ENCODE assay signal across 1 cellular context in the genomic region with DNA sequence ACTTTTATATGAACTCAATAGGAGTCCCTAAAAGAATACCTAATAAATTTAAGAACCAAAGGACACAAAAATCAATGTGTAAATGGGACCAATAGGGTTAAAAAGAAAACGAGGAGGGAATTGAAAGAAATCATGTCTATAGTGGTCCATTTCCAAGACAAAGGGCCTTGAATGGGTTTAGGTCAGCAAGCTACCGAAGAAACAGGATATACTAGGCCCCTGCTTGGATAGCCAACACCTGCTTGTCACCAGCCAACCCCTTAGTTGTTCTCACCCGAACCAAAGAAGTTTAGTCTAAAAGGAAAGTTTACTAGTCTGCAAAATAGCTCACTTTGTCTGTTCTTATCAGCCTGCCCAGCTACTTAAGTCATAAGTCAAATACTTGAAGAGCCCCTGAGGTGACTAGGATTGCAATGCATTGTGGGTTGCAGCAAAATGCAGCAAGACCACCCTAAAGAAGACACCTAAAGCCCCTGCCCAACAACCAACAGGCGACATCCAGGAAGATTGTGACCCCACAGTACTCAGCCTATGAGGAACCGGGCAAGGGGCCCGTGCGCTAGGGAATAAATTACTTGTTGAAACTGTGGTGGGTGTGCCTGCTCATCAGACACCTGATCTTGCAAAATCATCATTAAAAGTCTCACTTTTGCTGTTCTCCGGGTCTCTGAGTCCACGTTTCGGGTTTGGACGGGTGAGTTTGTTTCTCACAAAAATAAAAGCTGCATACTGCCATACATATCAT.
TF ChIP-seq lines count a peak whose summit lies in the region.

No MANE protein-coding gene starts in this region.

TF ChIP-seq in H1, 55 proteins besides CTCF, POLR2A, EP300 and RAD21 (continued from another document):
- TF ChIP-seq YY1 (IDR thresholded peaks at IDR 0.05; ENCODE audit: low read depth, low read length) (no peak), MAFK (IDR thresholded peaks at IDR 0.05; ENCODE audit: low read depth, low read length) (no peak), PHF8 (conservative IDR thresholded peaks at IDR 0.05; ENCODE audit: low read depth, low read length) (no peak), CBX5 (IDR thresholded peaks at IDR 0.05; ENCODE audit: low read depth, low read length) (no peak), SIN3A (conservative IDR thresholded peaks at IDR 0.05 in 1 of 2, IDR thresholded peaks at IDR 0.05 in 1 of 2; ENCODE audit: low read depth in 1 of 2, low read length in 2 of 2) (no peak), BRCA1 (IDR thresholded peaks at IDR 0.05; ENCODE audit: low read depth, low read length) (no peak), TAF1 (IDR thresholded peaks at IDR 0.05; ENCODE audit: low read depth, low read length) (no peak), EGR1 (IDR thresholded peaks at IDR 0.05; ENCODE audit: borderline replicate concordance, low read depth, low read length) (no peak)
